Comparison of ENCODE assay signal across 31 cellular contexts in genomic region chr16:62021295-62021694, GRCh38. TPM values are rescaled to one million over a fixed set of nuclear protein-coding genes. Genes with fewer than 3 reads are reported as not detected.
"Had no signal": no experiment of that assay in that cellular context is flagged by ENCODE, and none has a peak within 500 bp of the region (broad histone marks: within the 10 kb centered on the region; RNA-seq: fewer than 3 reads in every experiment).

No MANE protein-coding gene starts in this region.

- H3K4me3 Mint-ChIP-seq: activated CD4-positive, alpha-beta memory T cell treated with anti-CD3 and anti-CD28 coated beads, Interleukin-2, amount 10 ng/mL, durations not matched to agents 7 days and 5 days; activated CD4-positive, alpha-beta T cell treated with anti-CD3 and anti-CD28 coated beads, Interleukin-2, amount 10 ng/mL, durations not matched to agents 7 days and 5 days; activated naive CD4-positive, alpha-beta T cell treated with anti-CD3 and anti-CD28 coated beads, Interleukin-2, amount 10 ng/mL, durations not matched to agents 7 days and 5 days; activated T-cell treated with anti-CD3 and anti-CD28 coated beads, Interleukin-2, amount 50 U/mL, for 24 hours; nephron progenitor cell; stimulated activated effector memory CD8-positive, alpha-beta T cell treated with anti-CD3 and anti-CD28 coated beads, Interleukin-12 subunit alpha, Interleukin-12 subunit beta, amount 100 ng/mL, for 72 hours; stimulated activated naive CD8-positive, alpha-beta T cell treated with anti-CD3 and anti-CD28 coated beads, Interleukin-15, Interleukin-2, amounts not matched to agents 100 ng/mL and 50 ng/mL, for 24 hours; WTC11 had no signal

- H3K4me3 ChIP-seq: lower lobe of right lung, ovary, prostate gland, sigmoid colon, upper lobe of left lung, vagina had no signal

- DNase-seq: activated CD4-positive, alpha-beta memory T cell treated with anti-CD3 and anti-CD28 coated beads, Interleukin-2, amount 10 ng/mL, durations not matched to agents 7 days and 5 days; activated CD4-positive, alpha-beta T cell treated with anti-CD3 and anti-CD28 coated beads for 1 hour; activated CD4-positive, alpha-beta T cell treated with anti-CD3 and anti-CD28 coated beads, Interleukin-2, amount 10 ng/mL, durations not matched to agents 7 days and 5 days; activated CD8-positive, alpha-beta memory T cell treated with anti-CD3 and anti-CD28 coated beads, Interleukin-2, amount 50 U/mL, for 48 hours; activated gamma-delta T cell; activated naive CD4-positive, alpha-beta T cell treated with anti-CD3 and anti-CD28 coated beads, Interleukin-2, amount 10 ng/mL, durations not matched to agents 7 days and 5 days; activated T-cell treated with anti-CD3 and anti-CD28 coated beads, Interleukin-2, amount 50 U/mL, for 24 hours; amygdala; caudate nucleus; cortex of kidney; foreskin fibroblast; kidney glomerular epithelial cell; lower lobe of right lung; mesendoderm; nephron progenitor cell; ovary; retina; sigmoid colon; small intestine; stimulated activated CD4-positive, alpha-beta T cell treated with anti-CD3 and anti-CD28 coated beads, Interleukin-4, amount 100 ng/mL, for 24 hours; T-helper 2 cell; upper lobe of left lung had no signal

- H3K27ac ChIP-seq: lower lobe of right lung, ovary, prostate gland, sigmoid colon, upper lobe of left lung, vagina had no signal

- H3K27me3 ChIP-seq: ovary, sigmoid colon, upper lobe of left lung, vagina had no signal

- H3K36me3 ChIP-seq: lower lobe of right lung, ovary, prostate gland, sigmoid colon, upper lobe of left lung, vagina had no signal

- H3K27ac Mint-ChIP-seq: activated CD4-positive, alpha-beta memory T cell treated with anti-CD3 and anti-CD28 coated beads, Interleukin-2, amount 10 ng/mL, durations not matched to agents 7 days and 5 days; activated CD4-positive, alpha-beta T cell treated with anti-CD3 and anti-CD28 coated beads, Interleukin-2, amount 10 ng/mL, durations not matched to agents 7 days and 5 days; activated naive CD4-positive, alpha-beta T cell treated with anti-CD3 and anti-CD28 coated beads, Interleukin-2, amount 10 ng/mL, durations not matched to agents 7 days and 5 days; activated T-cell treated with anti-CD3 and anti-CD28 coated beads, Interleukin-2, amount 50 U/mL, for 24 hours; nephron progenitor cell; stimulated activated effector memory CD8-positive, alpha-beta T cell treated with anti-CD3 and anti-CD28 coated beads, Interleukin-12 subunit alpha, Interleukin-12 subunit beta, amount 100 ng/mL, for 72 hours; stimulated activated naive CD8-positive, alpha-beta T cell treated with anti-CD3 and anti-CD28 coated beads, Interleukin-15, Interleukin-2, amounts not matched to agents 100 ng/mL and 50 ng/mL, for 24 hours; WTC11 had no signal

- H3K9me3 ChIP-seq: lower lobe of right lung, ovary, prostate gland, sigmoid colon, upper lobe of left lung, vagina had no signal

- ATAC-seq: esophagus mucosa; left lobe of liver; lower lobe of right lung; stimulated activated effector memory CD8-positive, alpha-beta T cell treated with anti-CD3 and anti-CD28 coated beads, Interleukin-12 subunit alpha, Interleukin-12 subunit beta, amount 100 ng/mL, for 72 hours; WTC11 had no signal

- H3K9me3 Mint-ChIP-seq: nephron progenitor cell; stimulated activated naive CD8-positive, alpha-beta T cell treated with anti-CD3 and anti-CD28 coated beads, Interleukin-15, Interleukin-2, amounts not matched to agents 100 ng/mL and 50 ng/mL, for 24 hours; WTC11 had no signal

- H3K4me1 ChIP-seq: lower lobe of right lung, prostate gland, sigmoid colon, upper lobe of left lung, vagina had no signal

- H3K27me3 Mint-ChIP-seq: activated CD4-positive, alpha-beta memory T cell treated with anti-CD3 and anti-CD28 coated beads, Interleukin-2, amount 10 ng/mL, durations not matched to agents 7 days and 5 days; activated CD4-positive, alpha-beta T cell treated with anti-CD3 and anti-CD28 coated beads, Interleukin-2, amount 10 ng/mL, durations not matched to agents 7 days and 5 days; activated naive CD4-positive, alpha-beta T cell treated with anti-CD3 and anti-CD28 coated beads, Interleukin-2, amount 10 ng/mL, durations not matched to agents 7 days and 5 days; activated T-cell treated with anti-CD3 and anti-CD28 coated beads, Interleukin-2, amount 50 U/mL, for 24 hours; stimulated activated naive CD8-positive, alpha-beta T cell treated with anti-CD3 and anti-CD28 coated beads, Interleukin-15, Interleukin-2, amounts not matched to agents 100 ng/mL and 50 ng/mL, for 24 hours had no signal

- H3K4me1 Mint-ChIP-seq: activated CD4-positive, alpha-beta memory T cell treated with anti-CD3 and anti-CD28 coated beads, Interleukin-2, amount 10 ng/mL, durations not matched to agents 7 days and 5 days; activated CD4-positive, alpha-beta T cell treated with anti-CD3 and anti-CD28 coated beads, Interleukin-2, amount 10 ng/mL, durations not matched to agents 7 days and 5 days; activated naive CD4-positive, alpha-beta T cell treated with anti-CD3 and anti-CD28 coated beads, Interleukin-2, amount 10 ng/mL, durations not matched to agents 7 days and 5 days; nephron progenitor cell; stimulated activated effector memory CD8-positive, alpha-beta T cell treated with anti-CD3 and anti-CD28 coated beads, Interleukin-12 subunit alpha, Interleukin-12 subunit beta, amount 100 ng/mL, for 72 hours had no signal

- H3K36me3 Mint-ChIP-seq: activated naive CD4-positive, alpha-beta T cell treated with anti-CD3 and anti-CD28 coated beads, Interleukin-2, amount 10 ng/mL, durations not matched to agents 7 days and 5 days; stimulated activated effector memory CD8-positive, alpha-beta T cell treated with anti-CD3 and anti-CD28 coated beads, Interleukin-12 subunit alpha, Interleukin-12 subunit beta, amount 100 ng/mL, for 72 hours; WTC11 had no signal

RNA-seq across cellular contexts. Expression of gene CDH8, which starts 14.9 kb away (rescaled TPM):
- total RNA-seq: activated CD4-positive, alpha-beta memory T cell treated with anti-CD3 and anti-CD28 coated beads, Interleukin-2, amount 10 ng/mL, durations not matched to agents 7 days and 5 days; activated CD4-positive, alpha-beta T cell treated with anti-CD3 and anti-CD28 coated beads, Interleukin-2, amount 10 ng/mL, durations not matched to agents 7 days and 5 days; endothelial cell of umbilical vein; left lobe of liver; subcutaneous adipose tissue had no signal
